ENCODE assay signal across 28 cellular contexts in the genomic region with DNA sequence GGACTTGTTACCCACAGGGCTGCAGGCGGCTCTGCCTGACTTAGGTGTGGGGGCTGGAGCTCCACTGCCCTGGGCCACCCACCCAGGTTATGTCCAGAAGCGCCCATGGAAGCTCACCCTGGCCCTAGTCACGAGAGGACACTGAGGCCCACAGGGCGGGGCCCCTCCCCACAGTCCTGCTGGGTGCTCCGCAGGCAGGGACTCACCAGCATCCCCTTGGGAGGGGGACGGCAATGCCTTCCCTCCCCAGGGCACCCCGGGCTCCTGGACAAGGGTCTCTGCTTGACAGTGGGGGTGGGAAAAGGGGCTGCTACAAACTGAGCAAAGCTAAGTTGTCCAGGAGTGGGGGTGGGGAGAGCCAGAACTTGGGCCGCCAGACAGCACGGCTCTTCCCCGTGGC.
"Had no signal": no experiment of that assay in that cellular context is flagged by ENCODE, and none has a peak within 500 bp of the region (broad histone marks: within the 10 kb centered on the region; RNA-seq: fewer than 3 reads in every experiment).

No MANE protein-coding gene starts in this region.

- H3K4me3 ChIP-seq: stomach, suprapubic skin, testis, thoracic aorta, thyroid gland, tibial artery, tibial nerve, transverse colon, upper lobe of left lung, upper lobe of right lung, uterus, vagina had no signal

- H3K9me3 Mint-ChIP-seq: stimulated activated effector memory CD8-positive, alpha-beta T cell treated with anti-CD3 and anti-CD28 coated beads, Interleukin-12 subunit alpha, Interleukin-12 subunit beta, amount 100 ng/mL, for 72 hours; stimulated activated memory B cell treated with anti-CD40 and anti-IgM and Interleukin-4, amounts not matched to agents 10 μg/mL and 1 μg/mL and 100 μg/mL, for 72 hours; stimulated activated naive B cell treated with anti-CD40 and anti-IgM and Interleukin-4, amounts not matched to agents 10 μg/mL and 1 μg/mL and 100 μg/mL, for 72 hours; stimulated activated naive CD8-positive, alpha-beta T cell treated with anti-CD3 and anti-CD28 coated beads, Interleukin-15, amount 100 ng/mL, for 72 hours; stimulated activated naive CD8-positive, alpha-beta T cell treated with anti-CD3 and anti-CD28 coated beads, Interleukin-15, Interleukin-2, amounts not matched to agents 100 ng/mL and 50 ng/mL, for 24 hours; type B pancreatic cell had no signal

- ATAC-seq: stimulated activated effector memory CD8-positive, alpha-beta T cell treated with anti-CD3 and anti-CD28 coated beads, Interleukin-12 subunit alpha, Interleukin-12 subunit beta, amount 100 ng/mL, for 72 hours; stimulated activated memory B cell treated with anti-CD40 and anti-IgM and Interleukin-4, amounts not matched to agents 10 μg/mL and 1 μg/mL and 100 μg/mL, for 72 hours; stimulated activated naive B cell treated with anti-CD40 and anti-IgM and Interleukin-4, amounts not matched to agents 10 μg/mL and 1 μg/mL and 100 μg/mL, for 72 hours; stimulated activated naive CD8-positive, alpha-beta T cell treated with anti-CD3 and anti-CD28 coated beads, Interleukin-15, amount 100 ng/mL, for 72 hours; stimulated activated naive CD8-positive, alpha-beta T cell treated with anti-CD3 and anti-CD28 coated beads, Interleukin-15, Interleukin-2, amounts not matched to agents 100 U/mL and 50 U/mL, for 24 hours; upper lobe of right lung had no signal

- H3K27ac Mint-ChIP-seq: stimulated activated effector memory CD8-positive, alpha-beta T cell treated with anti-CD3 and anti-CD28 coated beads, Interleukin-12 subunit alpha, Interleukin-12 subunit beta, amount 100 ng/mL, for 72 hours; stimulated activated memory B cell treated with anti-CD40 and anti-IgM and Interleukin-4, amounts not matched to agents 10 μg/mL and 1 μg/mL and 100 μg/mL, for 72 hours; stimulated activated naive B cell treated with anti-CD40 and anti-IgM and Interleukin-4, amounts not matched to agents 10 μg/mL and 1 μg/mL and 100 μg/mL, for 72 hours; stimulated activated naive CD8-positive, alpha-beta T cell treated with anti-CD3 and anti-CD28 coated beads, Interleukin-15, Interleukin-2, amounts not matched to agents 100 ng/mL and 50 ng/mL, for 24 hours; type B pancreatic cell had no signal

- H3K27me3 Mint-ChIP-seq: stimulated activated naive CD8-positive, alpha-beta T cell treated with anti-CD3 and anti-CD28 coated beads, Interleukin-15, Interleukin-2, amounts not matched to agents 100 ng/mL and 50 ng/mL, for 24 hours; type B pancreatic cell had no signal

- H3K27ac ChIP-seq: stomach, suprapubic skin, testis, thoracic aorta, thyroid gland, tibial artery, tibial nerve, transverse colon, upper lobe of left lung, upper lobe of right lung, uterus, vagina had no signal

- DNase-seq: stimulated activated CD4-positive, alpha-beta T cell treated with anti-CD3 and anti-CD28 coated beads, Interleukin-2, amount 100 ng/mL, for 48 hours; stimulated activated CD4-positive, alpha-beta T cell treated with anti-CD3 and anti-CD28 coated beads, Interleukin-4, amount 100 ng/mL, for 1 hour; stimulated activated CD4-positive, alpha-beta T cell treated with anti-CD3 and anti-CD28 coated beads, Interleukin-4, amount 100 ng/mL, for 24 hours; stimulated activated CD8-positive, alpha-beta memory T cell treated with anti-CD3 and anti-CD28 coated beads, Interleukin-4, amount 100 ng/mL, for 48 hours; stimulated activated naive B cell treated with anti-CD40 and anti-IgM and Interleukin-4, amounts not matched to agents 10 μg/mL and 1 μg/mL and 100 μg/mL, for 72 hours; stimulated activated naive CD4-positive, alpha-beta T cell; stimulated activated naive CD4-positive, alpha-beta T cell treated with Interleukin-2 at 50 U/mL for 16 hours; stimulated activated naive CD8-positive, alpha-beta T cell treated with anti-CD3 and anti-CD28 coated beads, Interleukin-15, amount 100 ng/mL, for 72 hours; stimulated activated naive CD8-positive, alpha-beta T cell treated with anti-CD3 and anti-CD28 coated beads, Interleukin-15, Interleukin-2, amounts not matched to agents 100 U/mL and 50 U/mL, for 24 hours; stomach; substantia nigra; testis; thyroid gland; tibial artery; transverse colon; trophoblast cell; upper lobe of right lung; uterus had no signal

- H3K4me1 ChIP-seq: stomach, suprapubic skin, testis, thyroid gland, tibial artery, tibial nerve, transverse colon, upper lobe of left lung, upper lobe of right lung, uterus, vagina had no signal

- H3K4me3 Mint-ChIP-seq: stimulated activated effector memory CD8-positive, alpha-beta T cell treated with anti-CD3 and anti-CD28 coated beads, Interleukin-12 subunit alpha, Interleukin-12 subunit beta, amount 100 ng/mL, for 72 hours; stimulated activated memory B cell treated with anti-CD40 and anti-IgM and Interleukin-4, amounts not matched to agents 10 μg/mL and 1 μg/mL and 100 μg/mL, for 72 hours; stimulated activated naive B cell treated with anti-CD40 and anti-IgM and Interleukin-4, amounts not matched to agents 10 μg/mL and 1 μg/mL and 100 μg/mL, for 72 hours; stimulated activated naive CD8-positive, alpha-beta T cell treated with anti-CD3 and anti-CD28 coated beads, Interleukin-15, amount 100 ng/mL, for 72 hours; stimulated activated naive CD8-positive, alpha-beta T cell treated with anti-CD3 and anti-CD28 coated beads, Interleukin-15, Interleukin-2, amounts not matched to agents 100 ng/mL and 50 ng/mL, for 24 hours; type B pancreatic cell had no signal

- H3K27me3 ChIP-seq: stomach, suprapubic skin, testis, thyroid gland, tibial artery, tibial nerve, transverse colon, upper lobe of left lung, upper lobe of right lung, uterus, vagina had no signal

- H3K36me3 ChIP-seq: stomach, suprapubic skin, thoracic aorta, thyroid gland, tibial artery, transverse colon, upper lobe of left lung, upper lobe of right lung, uterus, vagina had no signal

- FAIRE-seq: urothelium cell line had no signal

- H3K36me3 Mint-ChIP-seq: stimulated activated effector memory CD8-positive, alpha-beta T cell treated with anti-CD3 and anti-CD28 coated beads, Interleukin-12 subunit alpha, Interleukin-12 subunit beta, amount 100 ng/mL, for 72 hours; stimulated activated memory B cell treated with anti-CD40 and anti-IgM and Interleukin-4, amounts not matched to agents 10 μg/mL and 1 μg/mL and 100 μg/mL, for 72 hours; stimulated activated naive B cell treated with anti-CD40 and anti-IgM and Interleukin-4, amounts not matched to agents 10 μg/mL and 1 μg/mL and 100 μg/mL, for 72 hours; type B pancreatic cell had no signal

- H3K9me3 ChIP-seq: stomach, suprapubic skin, testis, thoracic aorta, thyroid gland, tibial artery, tibial nerve, transverse colon, upper lobe of left lung, upper lobe of right lung, uterus, vagina had no signal

- H3K4me1 Mint-ChIP-seq: stimulated activated effector memory CD8-positive, alpha-beta T cell treated with anti-CD3 and anti-CD28 coated beads, Interleukin-12 subunit alpha, Interleukin-12 subunit beta, amount 100 ng/mL, for 72 hours; stimulated activated memory B cell treated with anti-CD40 and anti-IgM and Interleukin-4, amounts not matched to agents 10 μg/mL and 1 μg/mL and 100 μg/mL, for 72 hours; stimulated activated naive B cell treated with anti-CD40 and anti-IgM and Interleukin-4, amounts not matched to agents 10 μg/mL and 1 μg/mL and 100 μg/mL, for 72 hours had no signal
